ENCODE assay signal across 8 cellular contexts in genomic region chr19:49443366-49444099, GRCh38. TPM values are rescaled to one million over a fixed set of nuclear protein-coding genes. Genes with fewer than 3 reads are reported as not detected.
DNase-seq lines count a peak whose midpoint lies in the region; ATAC-seq and TF ChIP-seq lines count a peak whose summit lies in the region.

No MANE protein-coding gene starts in this region.

- ATAC-seq in HG02938 (IDR thresholded peaks at IDR 0.05; ENCODE audit: unreplicated experiment): peak; percentile 80

- peak; percentile 92 for DNase-seq in GM13976 (ENCODE audit: low spot score)
- DNase-seq in NCI-H146 treated with DMSO at 0.1 percent for 48 hours (lab: John Stamatoyannopoulos, UW; ENCODE audit: unreplicated experiment): peak; percentile 95
- peak; percentile 83 to 94 (median 90) for DNase-seq in T-helper 1 cell
- peak; percentile 89 for DNase-seq in amniotic epithelial cell (ENCODE audit: low read depth)
- DNase-seq in left ventricle myocardium inferior: peak; percentile 95
- DNase-seq in prostate gland (ENCODE audit: low spot score): peak; percentile 94

- peak overlapping the region; percentile 95 for H3K27ac ChIP-seq in left ventricle myocardium inferior (replicated peaks)
- peak overlapping the region; percentile 50 to 76 for H3K27ac ChIP-seq in prostate gland
- no peak overlapping the region for H3K27ac ChIP-seq in urinary bladder (ENCODE audit: low read depth)

- H3K9me3 ChIP-seq in left ventricle myocardium inferior (replicated peaks): no peaks in the 10 kb centered on the region
- H3K9me3 ChIP-seq in prostate gland: no peaks in the 10 kb centered on the region

- TF ChIP-seq CTCF in GM13976 (IDR thresholded peaks at IDR 0.05; ENCODE audit: borderline replicate concordance, control extremely low read depth, extremely low read depth, insufficient read depth, missing control alignments): peak; percentile 98
- peak; percentile 85 for TF ChIP-seq CTCF in left ventricle myocardium inferior (IDR thresholded peaks at IDR 0.05; ENCODE audit: borderline replicate concordance)
- peak; percentile 69 to 91 (median 86) for TF ChIP-seq CTCF in prostate gland (IDR thresholded peaks at IDR 0.05)

- peaks cover 10% of the 10 kb centered on the region for H3K36me3 ChIP-seq in left ventricle myocardium inferior
- no peaks in the 10 kb centered on the region for H3K36me3 ChIP-seq in prostate gland
- H3K36me3 ChIP-seq in urinary bladder (ENCODE audit: insufficient read depth): no peaks in the 10 kb centered on the region

- no peak for TF ChIP-seq POLR2A in prostate gland (IDR thresholded peaks at IDR 0.05)

- H3K4me1 ChIP-seq in left ventricle myocardium inferior: peaks cover 33% of the 10 kb centered on the region
- H3K4me1 ChIP-seq in prostate gland (replicated peaks): no peaks in the 10 kb centered on the region
- no peaks in the 10 kb centered on the region for H3K4me1 ChIP-seq in urinary bladder (ENCODE audit: insufficient read depth)

- under 1% methylated on average over 40 of the region's 47 CpGs for WGBS in prostate gland
- WGBS in urinary bladder: under 1% methylated on average over 47 of the region's 47 CpGs

- intact Hi-C loops in left ventricle myocardium inferior (cut with micrococcal nuclease) (loop anchor here (10.0 kb wide), 1 partner anchor 49 kb away; no protein-coding TSS in a partner anchor), prostate gland (cut with DNase I) (loop anchor here (2.0 to 5.0 kb wide), 2 partner anchors 51 to 216 kb away; no protein-coding TSS in a partner anchor)

- H3K4me3 ChIP-seq in left ventricle myocardium inferior (peak overlapping the region; percentile 83), prostate gland (peak overlapping the region; percentile 38 to 52), urinary bladder (ENCODE audit: low read depth, low read length) (peak overlapping the region; percentile 36)

- peaks cover 40% of the 10 kb centered on the region for H3K27me3 ChIP-seq in left ventricle myocardium inferior (ENCODE audit: low read depth)
- peaks cover 15% of the 10 kb centered on the region for H3K27me3 ChIP-seq in prostate gland (replicated peaks; ENCODE audit: insufficient read depth)

- in situ Hi-C loops in GM13976 (cut with MboI; ENCODE audit: low sequenced_read_pairs, unreplicated experiment): loop anchor here (25.0 kb wide), 1 partner anchor 181 kb away; no protein-coding TSS in a partner anchor

RNA-seq across cellular contexts. Expression of gene SLC17A7, which starts 2.2 kb away (rescaled TPM):
- 0.99 TPM for total RNA-seq in left ventricle myocardium inferior
- total RNA-seq in prostate gland: under 1 TPM; 0.09 to 0.40 TPM
- total RNA-seq in urinary bladder: 0.85 TPM
- 2.1 TPM for polyA plus RNA-seq in urinary bladder

RNA-seq across cellular contexts. Expression of gene PIH1D1, which starts 8.1 kb away (rescaled TPM):
- total RNA-seq in left ventricle myocardium inferior: 24.7 TPM
- 100 to 1,000 TPM in 1 of 2 donors, 10 to 100 TPM in 1; 93.0 to 123 TPM for total RNA-seq in prostate gland
- 49.6 TPM for total RNA-seq in urinary bladder
- polyA plus RNA-seq in urinary bladder: 69.6 TPM

RNA-seq across cellular contexts. Expression of gene ALDH16A1, which starts 9.5 kb away (rescaled TPM):
- total RNA-seq in left ventricle myocardium inferior: 9.6 TPM
- 10 to 100 TPM; 24.3 to 42.0 TPM for total RNA-seq in prostate gland
- total RNA-seq in urinary bladder: 14.2 TPM
- 34.7 TPM for polyA plus RNA-seq in urinary bladder

RNA-seq across cellular contexts. Expression of gene GFY, which starts 18.3 kb away (rescaled TPM):
- 0.14 TPM for total RNA-seq in left ventricle myocardium inferior
- not detected for total RNA-seq in prostate gland
- total RNA-seq in urinary bladder: not detected
- not detected for polyA plus RNA-seq in urinary bladder

RNA-seq across cellular contexts. Expression of gene PTH2, which starts 20.3 kb away (rescaled TPM):
- total RNA-seq in left ventricle myocardium inferior (not detected), prostate gland (not detected), urinary bladder (not detected)
- polyA plus RNA-seq in urinary bladder: not detected
